Comparison of ENCODE assay signal across 19 cellular contexts in genomic region chrX:99142745-99143144, GRCh38.
"Had no signal": no experiment of that assay in that cellular context is flagged by ENCODE, and none has a peak within 500 bp of the region (broad histone marks: within the 10 kb centered on the region; RNA-seq: fewer than 3 reads in every experiment).

No MANE protein-coding gene starts in this region.

- H3K4me1 ChIP-seq: ascending aorta, prostate gland, right atrium auricular region, tibial nerve had no signal

- H3K36me3 ChIP-seq: ascending aorta, prostate gland, right atrium auricular region, tibial nerve had no signal

- H3K4me3 ChIP-seq: ascending aorta, coronary artery, prostate gland, right atrium auricular region, tibial nerve had no signal

- H3K27me3 ChIP-seq: ascending aorta, right atrium auricular region, tibial nerve had no signal

- H3K9me3 ChIP-seq: ascending aorta, prostate gland had no signal

- DNase-seq: activated CD4-positive, alpha-beta T cell treated with anti-CD3 and anti-CD28 coated beads, Interleukin-2, amount 10 ng/mL, durations not matched to agents 7 days and 5 days; activated CD8-positive, alpha-beta memory T cell treated with anti-CD3 and anti-CD28 coated beads, Interleukin-2, amount 50 U/mL, for 48 hours; activated effector memory CD4-positive, alpha-beta T cell treated with Interleukin-2 at 50 U/mL for 16 hours; activated naive CD4-positive, alpha-beta T cell treated with anti-CD3 and anti-CD28 coated beads, Interleukin-2, amount 50 U/mL, for 16 hours; activated T-cell treated with anti-CD3 and anti-CD28 coated beads, Interleukin-2, amount 50 U/mL, for 48 hours; head of caudate nucleus; left ventricle myocardium superior; natural killer cell; nucleus accumbens; stimulated activated CD4-positive, alpha-beta T cell treated with anti-CD3 and anti-CD28 coated beads, Interleukin-2, amount 100 ng/mL, for 24 hours; stimulated activated naive CD8-positive, alpha-beta T cell treated with anti-CD3 and anti-CD28 coated beads, Interleukin-15, Interleukin-2, amounts not matched to agents 100 U/mL and 50 U/mL, for 24 hours; substantia nigra; T-helper 1 cell; T-helper 9 cell had no signal

- H3K27ac ChIP-seq: ascending aorta, coronary artery, prostate gland, right atrium auricular region, tibial nerve had no signal
